In genomic region chr4:94011190-94011589, GRCh38 we compare ENCODE assay signal across 22 cellular contexts.
"Had no signal": no experiment of that assay in that cellular context is flagged by ENCODE, and none has a peak within 500 bp of the region (broad histone marks: within the 10 kb centered on the region; RNA-seq: fewer than 3 reads in every experiment).

No MANE protein-coding gene starts in this region.

- H3K9me3 Mint-ChIP-seq: activated B cell treated with CpG ODN at 0.5 μM for 24 hours; central memory CD8-positive, alpha-beta T cell; dendritic cell treated with granulocyte-macrophage colony-stimulating factor and Interleukin-4, amounts not matched to agents 40 ng/mL and 50 ng/mL, for 4 days had no signal

- H3K27ac ChIP-seq: breast epithelium, esophagus muscularis mucosa, foreskin keratinocyte, spleen, suprapubic skin, tibial artery had no signal

- DNase-seq: activated B cell treated with CpG ODN at 0.5 μM for 24 hours; activated CD8-positive, alpha-beta memory T cell treated with anti-CD3 and anti-CD28 coated beads, Interleukin-2, amount 10 ng/mL, durations not matched to agents 7 days and 5 days; activated CD8-positive, alpha-beta T cell treated with anti-CD3 and anti-CD28 coated beads, Interleukin-2, amount 10 ng/mL, durations not matched to agents 7 days and 5 days; activated naive CD4-positive, alpha-beta T cell; activated T-cell treated with anti-CD3 and anti-CD28 coated beads, Interleukin-2, amount 50 U/mL, for 72 hours; foreskin keratinocyte; kidney; left colon; midbrain; naive thymus-derived CD4-positive, alpha-beta T cell; nucleus accumbens; right cardiac atrium; spleen; stimulated activated naive CD4-positive, alpha-beta T cell; T-helper 2 cell; tibial artery had no signal

- H3K27ac Mint-ChIP-seq: activated B cell treated with CpG ODN at 0.5 μM for 24 hours; activated CD8-positive, alpha-beta memory T cell treated with anti-CD3 and anti-CD28 coated beads, Interleukin-2, amount 10 ng/mL, durations not matched to agents 7 days and 5 days; activated CD8-positive, alpha-beta T cell treated with anti-CD3 and anti-CD28 coated beads, Interleukin-2, amount 10 ng/mL, durations not matched to agents 7 days and 5 days; activated naive CD4-positive, alpha-beta T cell treated with anti-CD3 and anti-CD28 coated beads, Interleukin-2, amount 50 U/mL, for 72 hours; activated T-cell treated with anti-CD3 and anti-CD28 coated beads, Interleukin-2, amount 50 U/mL, for 72 hours; dendritic cell treated with granulocyte-macrophage colony-stimulating factor and Interleukin-4, amounts not matched to agents 40 ng/mL and 50 ng/mL, for 4 days; naive thymus-derived CD4-positive, alpha-beta T cell had no signal

- H3K9me3 ChIP-seq: breast epithelium, esophagus muscularis mucosa, suprapubic skin, tibial artery had no signal

- H3K36me3 Mint-ChIP-seq: activated CD8-positive, alpha-beta memory T cell treated with anti-CD3 and anti-CD28 coated beads, Interleukin-2, amount 10 ng/mL, durations not matched to agents 7 days and 5 days; activated naive CD4-positive, alpha-beta T cell treated with anti-CD3 and anti-CD28 coated beads, Interleukin-2, amount 50 U/mL, for 72 hours; naive thymus-derived CD4-positive, alpha-beta T cell had no signal

- H3K4me3 ChIP-seq: breast epithelium, esophagus muscularis mucosa, spleen, suprapubic skin, tibial artery had no signal

- H3K4me3 Mint-ChIP-seq: activated B cell treated with CpG ODN at 0.5 μM for 24 hours; activated CD8-positive, alpha-beta memory T cell treated with anti-CD3 and anti-CD28 coated beads, Interleukin-2, amount 10 ng/mL, durations not matched to agents 7 days and 5 days; activated CD8-positive, alpha-beta T cell treated with anti-CD3 and anti-CD28 coated beads, Interleukin-2, amount 10 ng/mL, durations not matched to agents 7 days and 5 days; activated T-cell treated with anti-CD3 and anti-CD28 coated beads, Interleukin-2, amount 50 U/mL, for 72 hours; central memory CD8-positive, alpha-beta T cell; dendritic cell treated with granulocyte-macrophage colony-stimulating factor and Interleukin-4, amounts not matched to agents 40 ng/mL and 50 ng/mL, for 4 days; naive thymus-derived CD4-positive, alpha-beta T cell had no signal

- H3K27me3 Mint-ChIP-seq: activated B cell treated with CpG ODN at 0.5 μM for 24 hours; activated CD8-positive, alpha-beta memory T cell treated with anti-CD3 and anti-CD28 coated beads, Interleukin-2, amount 10 ng/mL, durations not matched to agents 7 days and 5 days; central memory CD8-positive, alpha-beta T cell; dendritic cell treated with granulocyte-macrophage colony-stimulating factor and Interleukin-4, amounts not matched to agents 40 ng/mL and 50 ng/mL, for 4 days; naive thymus-derived CD4-positive, alpha-beta T cell had no signal

- H3K36me3 ChIP-seq: breast epithelium, esophagus muscularis mucosa, spleen, suprapubic skin, tibial artery had no signal

- ATAC-seq: activated CD8-positive, alpha-beta memory T cell treated with anti-CD3 and anti-CD28 coated beads, Interleukin-2, amount 10 ng/mL, durations not matched to agents 7 days and 5 days; activated CD8-positive, alpha-beta T cell treated with anti-CD3 and anti-CD28 coated beads, Interleukin-2, amount 10 ng/mL, durations not matched to agents 7 days and 5 days; activated naive CD4-positive, alpha-beta T cell treated with anti-CD3 and anti-CD28 coated beads, Interleukin-2, amount 50 U/mL, for 72 hours; activated T-cell treated with anti-CD3 and anti-CD28 coated beads, Interleukin-2, amount 50 U/mL, for 72 hours; foreskin keratinocyte; left colon; naive thymus-derived CD4-positive, alpha-beta T cell; right cardiac atrium had no signal

- H3K4me1 Mint-ChIP-seq: activated B cell treated with CpG ODN at 0.5 μM for 24 hours; activated CD8-positive, alpha-beta memory T cell treated with anti-CD3 and anti-CD28 coated beads, Interleukin-2, amount 10 ng/mL, durations not matched to agents 7 days and 5 days; central memory CD8-positive, alpha-beta T cell; naive thymus-derived CD4-positive, alpha-beta T cell had no signal

- H3K27me3 ChIP-seq: breast epithelium, esophagus muscularis mucosa, foreskin keratinocyte, spleen, suprapubic skin, tibial artery had no signal

- H3K4me1 ChIP-seq: breast epithelium, esophagus muscularis mucosa, foreskin keratinocyte, spleen, suprapubic skin, tibial artery had no signal
